ENCODE assay signal across 22 cellular contexts in genomic region chr10:112558476-112559166, GRCh38.
"Had no signal": no experiment of that assay in that cellular context is flagged by ENCODE, and none has a peak within 500 bp of the region (broad histone marks: within the 10 kb centered on the region; RNA-seq: fewer than 3 reads in every experiment).

No MANE protein-coding gene starts in this region.

- H3K27ac ChIP-seq: HL-60, KMS-11, RWPE1 had no signal

- H3K27me3 Mint-ChIP-seq: IgD-negative memory B cell had no signal

- H3K4me3 ChIP-seq: K562 had no signal

- ATAC-seq: K562, Panc1, PC-3 had no signal

- DNase-seq: Kasumi-1, MM.1S, NCI-H1092 treated with DMSO at 0.1 percent for 48 hours, NCI-H1436, NCI-H187, NCI-H2029, NCI-H2081 treated with DMSO at 0.1 percent for 48 hours, NCI-H2171, NCI-H226, NCI-H446, NCI-H510A, NCI-H524 treated with DMSO at 0.1 percent for 48 hours, NCI-H69, PC-3, SHP77, T-helper 2 cell had no signal

- H3K4me3 Mint-ChIP-seq: IgD-negative memory B cell had no signal

- H3K9me3 Mint-ChIP-seq: IgD-negative memory B cell had no signal
